ENCODE assay signal across 1 cellular context in the genomic region with DNA sequence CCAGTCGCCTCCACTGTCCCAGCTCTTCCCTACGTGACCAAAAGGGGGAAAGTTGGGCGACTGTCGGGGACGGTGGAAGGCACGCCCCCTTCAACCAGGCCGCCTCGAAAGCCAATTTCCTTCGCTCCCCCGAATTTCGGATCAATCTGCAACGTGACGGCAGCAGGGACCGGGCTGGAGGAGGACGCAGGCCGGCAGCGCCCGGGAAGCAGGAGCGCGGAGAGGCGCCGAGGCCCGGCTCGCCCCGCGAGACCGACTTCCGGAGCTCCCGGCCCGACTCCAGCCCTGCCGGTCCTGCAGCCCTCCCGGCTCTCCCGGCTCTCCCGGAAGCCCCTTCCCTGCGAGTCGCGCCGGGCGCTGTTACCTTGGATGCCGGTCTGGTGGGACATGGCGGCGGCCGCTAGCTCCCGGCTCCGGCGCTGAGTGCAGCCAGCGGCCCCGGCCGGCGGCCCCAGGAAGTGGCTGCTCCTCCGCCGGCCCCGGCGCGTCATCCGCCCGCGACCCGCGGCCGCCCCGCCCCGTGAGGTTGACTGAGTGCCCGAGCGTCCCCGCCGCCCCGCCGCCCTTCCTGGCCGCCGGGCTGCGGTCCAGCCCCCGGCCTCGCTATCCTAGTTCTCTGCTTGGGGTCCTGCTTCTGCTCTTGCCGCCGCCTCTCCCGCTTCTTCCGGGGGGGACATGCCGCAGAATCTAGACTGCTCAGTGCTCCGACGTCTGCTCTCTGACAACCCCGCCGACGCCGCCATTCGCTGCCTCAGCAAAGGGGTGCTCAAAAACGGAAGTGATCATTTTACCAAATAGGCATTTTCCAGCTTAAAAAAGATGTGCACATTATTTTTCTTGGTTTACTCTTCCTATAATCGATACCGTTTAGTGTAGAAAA.
TF ChIP-seq lines count a peak whose summit lies in the region.

Gene TWF1, minus strand, starts transcription at position 461 of the 880 bp plus-strand sequence. Its CDS starts 72 bp downstream, at position 389.

TF ChIP-seq in HepG2, 621 proteins besides CTCF, POLR2A, EP300 and RAD21 (continued from another document and continues in another):
- no peak for TF ChIP-seq ZNF318 (CRISPR knock-in tag; IDR thresholded peaks at IDR 0.05)
- TF ChIP-seq HMGXB3 (CRISPR knock-in tag; IDR thresholded peaks at IDR 0.05; ENCODE audit: borderline replicate concordance): 0 out of 2 replicates have a peak, but pooled peaks have one; percentile 24
- TF ChIP-seq ZSCAN20 (CRISPR knock-in tag; IDR thresholded peaks at IDR 0.05; ENCODE audit: borderline replicate concordance): peak; percentile 42; the same call in 1 of the 2 replicates
- TF ChIP-seq GMEB2 (CRISPR knock-in tag; IDR thresholded peaks at IDR 0.05; ENCODE audit: low read depth): no peak
- 0 out of 2 replicates have a peak, but pooled peaks have one; percentile 43 for TF ChIP-seq ZHX2 (IDR thresholded peaks at IDR 0.05; ENCODE audit: low read depth)
- TF ChIP-seq ZHX2 (CRISPR knock-in tag; IDR thresholded peaks at IDR 0.05; ENCODE audit: borderline replicate concordance): peak; percentile 50; the same call in 1 of the 2 replicates
- no peak for TF ChIP-seq NAIF1 (CRISPR knock-in tag; IDR thresholded peaks at IDR 0.05; ENCODE audit: borderline replicate concordance)
- TF ChIP-seq FOSL2 (CRISPR knock-in tag; IDR thresholded peaks at IDR 0.05): peak; percentile 6; the same call in 1 of the 2 replicates
- TF ChIP-seq ZNF674 (CRISPR knock-in tag; IDR thresholded peaks at IDR 0.05; ENCODE audit: low read depth): peak; percentile 70; the same call in 1 of the 2 replicates
- peak; percentile 50; the same call in 1 of the 2 replicates for TF ChIP-seq AKAP8 (CRISPR knock-in tag; IDR thresholded peaks at IDR 0.05)
- peak; percentile 50; the same call in 1 of the 2 replicates for TF ChIP-seq MTF2 (CRISPR knock-in tag; IDR thresholded peaks at IDR 0.05; ENCODE audit: borderline replicate concordance)
- peak; percentile 59; the same call in 1 of the 2 replicates for TF ChIP-seq ZNF788 (CRISPR knock-in tag; IDR thresholded peaks at IDR 0.05; ENCODE audit: borderline replicate concordance)
- TF ChIP-seq ZNF430 (CRISPR knock-in tag; IDR thresholded peaks at IDR 0.05): 0 out of 2 replicates have a peak, but pooled peaks have one; percentile 49
- peak; percentile 72 for TF ChIP-seq KAT8 (CRISPR knock-in tag; IDR thresholded peaks at IDR 0.05)
- TF ChIP-seq RFX5 (IDR thresholded peaks at IDR 0.05; ENCODE audit: low read depth, low read length): 0 out of 2 replicates have a peak, but pooled peaks have one; percentile 16
- TF ChIP-seq AGO2 (optimal IDR thresholded peaks at IDR 0.05; ENCODE audit: low read depth, low read length): peak; percentile 64
- no peak for TF ChIP-seq CREM (IDR thresholded peaks at IDR 0.05)
- no peak for TF ChIP-seq CREM (CRISPR knock-in tag; IDR thresholded peaks at IDR 0.05)
- no peak for TF ChIP-seq MLLT10 (CRISPR knock-in tag; IDR thresholded peaks at IDR 0.05)
- TF ChIP-seq ZNF558 (CRISPR knock-in tag; IDR thresholded peaks at IDR 0.05; ENCODE audit: borderline replicate concordance): no peak; the same call in 1 of the 2 replicates
- peak; percentile 43 for TF ChIP-seq ETV5 (CRISPR knock-in tag; IDR thresholded peaks at IDR 0.05; ENCODE audit: borderline replicate concordance)
- TF ChIP-seq HOXA5 (CRISPR knock-in tag; IDR thresholded peaks at IDR 0.05): peak; percentile 56; the same call in 1 of the 2 replicates
